In genomic region chr11:63535734-63536133, GRCh38 we compare ENCODE assay signal across 1 cellular context.
TF ChIP-seq lines count a peak whose summit lies in the region.

No MANE protein-coding gene starts in this region.

TF ChIP-seq in H1, 55 proteins besides CTCF, POLR2A, EP300 and RAD21:
- TF ChIP-seq CHD1 (IDR thresholded peaks at IDR 0.05; ENCODE audit: low read depth, low read length) = no peak
- no peak for TF ChIP-seq CHD7 (IDR thresholded peaks at IDR 0.05; ENCODE audit: insufficient replicate concordance, low read length)
- TF ChIP-seq USF2 (IDR thresholded peaks at IDR 0.05; ENCODE audit: low read length) = no peak
- TF ChIP-seq POLR2AphosphoS5 (IDR thresholded peaks at IDR 0.05; ENCODE audit: low read depth, low read length) = no peak
- TF ChIP-seq NANOG (IDR thresholded peaks at IDR 0.05; ENCODE audit: insufficient read depth, low read depth, low read length, poor library complexity, severe bottlenecking) = no peak
- TF ChIP-seq PHF8 (conservative IDR thresholded peaks at IDR 0.05; ENCODE audit: low read depth, low read length) = no peak
- TF ChIP-seq SAP30 (IDR thresholded peaks at IDR 0.05; ENCODE audit: insufficient read depth, insufficient replicate concordance, low read length) = no peak
- no peak for TF ChIP-seq FOSL1 (IDR thresholded peaks at IDR 0.05; ENCODE audit: insufficient read depth, low read depth, low read length)
- no peak for TF ChIP-seq JUND (IDR thresholded peaks at IDR 0.05; ENCODE audit: low read length)
- TF ChIP-seq ASH2L (IDR thresholded peaks at IDR 0.05; ENCODE audit: low read length) = no peak
- TF ChIP-seq MAX (IDR thresholded peaks at IDR 0.05) = no peak
- no peak for TF ChIP-seq SIRT6 (IDR thresholded peaks at IDR 0.05; ENCODE audit: low read length)
- no peak for TF ChIP-seq RXRA (IDR thresholded peaks at IDR 0.05; ENCODE audit: insufficient read depth, low read depth, low read length)
